Comparison of ENCODE assay signal across 32 cellular contexts in genomic region chr20:38545771-38546170, GRCh38. TPM values are rescaled to one million over a fixed set of nuclear protein-coding genes. Genes with fewer than 3 reads are reported as not detected.
"Had no signal": no experiment of that assay in that cellular context is flagged by ENCODE, and none has a peak within 500 bp of the region (broad histone marks: within the 10 kb centered on the region; RNA-seq: fewer than 3 reads in every experiment).

No MANE protein-coding gene starts in this region.

- H3K9me3 Mint-ChIP-seq: stimulated activated memory B cell treated with anti-CD40 and anti-IgM and Interleukin-4, amounts not matched to agents 10 μg/mL and 1 μg/mL and 100 μg/mL, for 72 hours; stimulated activated naive B cell treated with anti-CD40 and anti-IgM and Interleukin-4, amounts not matched to agents 10 μg/mL and 1 μg/mL and 100 μg/mL, for 72 hours; stimulated activated naive CD8-positive, alpha-beta T cell treated with anti-CD3 and anti-CD28 coated beads, Interleukin-15, amount 100 ng/mL, for 72 hours; stimulated activated naive CD8-positive, alpha-beta T cell treated with anti-CD3 and anti-CD28 coated beads, Interleukin-15, Interleukin-2, amounts not matched to agents 100 ng/mL and 50 ng/mL, for 24 hours; type B pancreatic cell had no signal

- H3K4me1 ChIP-seq: stomach, suprapubic skin, thyroid gland, tibial artery, tibial nerve, upper lobe of left lung, upper lobe of right lung, uterus, vagina had no signal

- ATAC-seq: stimulated activated memory B cell treated with anti-CD40 and anti-IgM and Interleukin-4, amounts not matched to agents 10 μg/mL and 1 μg/mL and 100 μg/mL, for 72 hours; stimulated activated naive B cell treated with anti-CD40 and anti-IgM and Interleukin-4, amounts not matched to agents 10 μg/mL and 1 μg/mL and 100 μg/mL, for 72 hours; stimulated activated naive CD8-positive, alpha-beta T cell treated with anti-CD3 and anti-CD28 coated beads, Interleukin-15, amount 100 ng/mL, for 72 hours; stimulated activated naive CD8-positive, alpha-beta T cell treated with anti-CD3 and anti-CD28 coated beads, Interleukin-15, Interleukin-2, amounts not matched to agents 100 U/mL and 50 U/mL, for 24 hours; upper lobe of right lung had no signal

- H3K9me3 ChIP-seq: stomach, suprapubic skin, thoracic aorta, thyroid gland, tibial artery, tibial nerve, transverse colon, upper lobe of left lung, upper lobe of right lung, uterus, vagina had no signal

- H3K4me1 Mint-ChIP-seq: stimulated activated naive CD8-positive, alpha-beta T cell treated with anti-CD3 and anti-CD28 coated beads, Interleukin-15, amount 100 ng/mL, for 72 hours had no signal

- H3K27ac Mint-ChIP-seq: stimulated activated memory B cell treated with anti-CD40 and anti-IgM and Interleukin-4, amounts not matched to agents 10 μg/mL and 1 μg/mL and 100 μg/mL, for 72 hours; stimulated activated naive B cell treated with anti-CD40 and anti-IgM and Interleukin-4, amounts not matched to agents 10 μg/mL and 1 μg/mL and 100 μg/mL, for 72 hours; stimulated activated naive CD8-positive, alpha-beta T cell treated with anti-CD3 and anti-CD28 coated beads, Interleukin-15, amount 100 ng/mL, for 72 hours; stimulated activated naive CD8-positive, alpha-beta T cell treated with anti-CD3 and anti-CD28 coated beads, Interleukin-15, Interleukin-2, amounts not matched to agents 100 ng/mL and 50 ng/mL, for 24 hours; type B pancreatic cell had no signal

- H3K27ac ChIP-seq: stomach, suprapubic skin, thoracic aorta, thyroid gland, tibial artery, tibial nerve, transverse colon, upper lobe of left lung, upper lobe of right lung, uterus, vagina had no signal

- H3K36me3 ChIP-seq: uterus had no signal

- H3K27me3 ChIP-seq: stomach, suprapubic skin, thyroid gland, tibial artery, tibial nerve, transverse colon, upper lobe of left lung, upper lobe of right lung, uterus, vagina had no signal

- H3K4me3 Mint-ChIP-seq: stimulated activated memory B cell treated with anti-CD40 and anti-IgM and Interleukin-4, amounts not matched to agents 10 μg/mL and 1 μg/mL and 100 μg/mL, for 72 hours; stimulated activated naive B cell treated with anti-CD40 and anti-IgM and Interleukin-4, amounts not matched to agents 10 μg/mL and 1 μg/mL and 100 μg/mL, for 72 hours; stimulated activated naive CD8-positive, alpha-beta T cell treated with anti-CD3 and anti-CD28 coated beads, Interleukin-15, amount 100 ng/mL, for 72 hours; stimulated activated naive CD8-positive, alpha-beta T cell treated with anti-CD3 and anti-CD28 coated beads, Interleukin-15, Interleukin-2, amounts not matched to agents 100 ng/mL and 50 ng/mL, for 24 hours; type B pancreatic cell had no signal

- H3K4me3 ChIP-seq: stomach, suprapubic skin, thoracic aorta, thyroid gland, tibial artery, tibial nerve, transverse colon, upper lobe of left lung, upper lobe of right lung, uterus, vagina had no signal

- DNase-seq: stimulated activated CD4-positive, alpha-beta T cell treated with anti-CD3 and anti-CD28 coated beads, Interleukin-1b, Interleukin-23, amount 100 ng/mL, for 48 hours; stimulated activated CD4-positive, alpha-beta T cell treated with anti-CD3 and anti-CD28 coated beads, Interleukin-2, amount 100 ng/mL, for 24 hours; stimulated activated CD4-positive, alpha-beta T cell treated with anti-CD3 and anti-CD28 coated beads, Interleukin-2, amount 100 ng/mL, for 48 hours; stimulated activated CD4-positive, alpha-beta T cell treated with anti-CD3 and anti-CD28 coated beads, Interleukin-4, amount 100 ng/mL, for 1 hour; stimulated activated CD4-positive, alpha-beta T cell treated with anti-CD3 and anti-CD28 coated beads, Interleukin-4, amount 100 ng/mL, for 24 hours; stimulated activated CD4-positive, alpha-beta T cell treated with anti-CD3 and anti-CD28 coated beads, Interleukin-4, amount 100 ng/mL, for 4 hours; stimulated activated CD8-positive, alpha-beta memory T cell treated with anti-CD3 and anti-CD28 coated beads, Interleukin-4, amount 100 ng/mL, for 48 hours; stimulated activated naive B cell treated with anti-CD40 and anti-IgM and Interleukin-4, amounts not matched to agents 10 μg/mL and 1 μg/mL and 100 μg/mL, for 72 hours; stimulated activated naive CD4-positive, alpha-beta T cell; stimulated activated naive CD4-positive, alpha-beta T cell treated with Interleukin-2 at 50 U/mL for 16 hours; stimulated activated naive CD8-positive, alpha-beta T cell treated with anti-CD3 and anti-CD28 coated beads, Interleukin-15, amount 100 ng/mL, for 72 hours; stimulated activated naive CD8-positive, alpha-beta T cell treated with anti-CD3 and anti-CD28 coated beads, Interleukin-15, Interleukin-2, amounts not matched to agents 100 U/mL and 50 U/mL, for 24 hours; stomach; substantia nigra; thyroid gland; tibial artery; transverse colon; trophoblast cell; upper lobe of left lung; upper lobe of right lung; uterus had no signal

RNA-seq across cellular contexts. Expression of gene ADIG, which starts 35.2 kb away (rescaled TPM):
- total RNA-seq: stomach, subcutaneous adipose tissue, suprapubic skin, temporal lobe, thoracic aorta, tibial nerve, transverse colon, upper lobe of right lung, ureter, uterus, vagina had no signal
- polyA plus RNA-seq: stomach, thymus had no signal

RNA-seq across cellular contexts. Expression of gene ARHGAP40, which starts 55.8 kb away (rescaled TPM):
- total RNA-seq: subcutaneous adipose tissue, temporal lobe, thoracic aorta, tibial nerve, transverse colon had no signal
